ENCODE assay signal across 34 cellular contexts in the genomic region with DNA sequence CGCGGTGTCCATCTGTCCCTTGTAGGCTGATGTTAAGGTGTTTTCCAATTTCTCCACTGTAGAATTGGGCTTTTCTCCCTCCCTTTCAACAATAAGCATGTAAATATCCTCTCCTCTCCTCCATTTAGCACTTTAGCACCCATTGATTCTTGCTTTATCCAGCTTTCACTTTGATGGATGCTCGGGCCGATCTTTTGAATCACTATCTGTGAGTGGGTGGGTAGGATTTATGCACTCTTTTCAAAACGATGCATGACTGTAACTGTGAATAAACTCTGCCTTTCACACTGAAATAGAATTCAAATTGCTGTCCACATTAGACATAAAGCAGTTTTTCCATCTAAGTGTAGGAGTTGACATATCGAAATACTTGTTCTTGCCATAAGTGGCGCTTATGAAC.
"Had no signal": no experiment of that assay in that cellular context is flagged by ENCODE, and none has a peak within 500 bp of the region (broad histone marks: within the 10 kb centered on the region; RNA-seq: fewer than 3 reads in every experiment).

No MANE protein-coding gene starts in this region.

- H3K36me3 Mint-ChIP-seq: activated naive CD4-positive, alpha-beta T cell treated with anti-CD3 and anti-CD28 coated beads, Interleukin-2, amount 50 U/mL, for 24 hours; activated naive CD8-positive, alpha-beta T cell treated with anti-CD3 and anti-CD28 coated beads for 36 hours had no signal

- H3K27ac ChIP-seq: adrenal gland, ascending aorta, brain microvascular endothelial cell, coronary artery, esophagus muscularis mucosa, gastroesophageal sphincter, WERI-Rb-1 had no signal

- H3K27me3 Mint-ChIP-seq: activated naive CD4-positive, alpha-beta T cell treated with anti-CD3 and anti-CD28 coated beads, Interleukin-2, amount 50 U/mL, for 24 hours had no signal

- H3K4me3 Mint-ChIP-seq: activated B cell treated with CpG ODN at 0.5 μM for 24 hours; activated CD8-positive, alpha-beta T cell treated with anti-CD3 and anti-CD28 coated beads for 36 hours; activated naive CD4-positive, alpha-beta T cell treated with anti-CD3 and anti-CD28 coated beads for 36 hours; activated naive CD4-positive, alpha-beta T cell treated with anti-CD3 and anti-CD28 coated beads, Interleukin-2, amount 50 U/mL, for 24 hours; activated naive CD8-positive, alpha-beta T cell treated with anti-CD3 and anti-CD28 coated beads for 36 hours; activated naive CD8-positive, alpha-beta T cell treated with anti-CD3 and anti-CD28 coated beads, Interleukin-2, amount 50 U/mL, for 24 hours; activated T-helper 1 cell treated with anti-CD3 and anti-CD28 coated beads, Interleukin-12 subunit alpha, Interleukin-12 subunit beta, Interleukin-2, Interleukin-4 antibody, amounts not matched to agents 30 ng/mL and 10 ng/mL and 1 ng/mL, durations not matched to agents 14 hours and 24 hours and 36 hours; central memory CD8-positive, alpha-beta T cell; effector memory CD8-positive, alpha-beta T cell; T-helper 17 cell; T-helper 2 cell treated with Interferon-gamma antibody and Interleukin-4, amounts not matched to agents 5 μg/mL and 100 μg/mL, for 36 hours had no signal

- H3K9me3 Mint-ChIP-seq: activated CD8-positive, alpha-beta T cell treated with anti-CD3 and anti-CD28 coated beads for 36 hours; activated naive CD4-positive, alpha-beta T cell treated with anti-CD3 and anti-CD28 coated beads for 36 hours; activated naive CD4-positive, alpha-beta T cell treated with anti-CD3 and anti-CD28 coated beads, Interleukin-2, amount 50 U/mL, for 24 hours; activated naive CD8-positive, alpha-beta T cell treated with anti-CD3 and anti-CD28 coated beads for 36 hours; activated naive CD8-positive, alpha-beta T cell treated with anti-CD3 and anti-CD28 coated beads, Interleukin-2, amount 50 U/mL, for 24 hours; activated T-helper 1 cell treated with anti-CD3 and anti-CD28 coated beads, Interleukin-12 subunit alpha, Interleukin-12 subunit beta, Interleukin-2, Interleukin-4 antibody, amounts not matched to agents 30 ng/mL and 10 ng/mL and 1 ng/mL, durations not matched to agents 14 hours and 24 hours and 36 hours; activated T-helper 2 cell treated with anti-CD3 and anti-CD28 coated beads, Interferon-gamma antibody, Interleukin-2, Interleukin-4, amounts not matched to agents 10 μg/mL and 5 μg/mL and 100 μg/mL, durations not matched to agents 14 hours and 24 hours and 36 hours; central memory CD8-positive, alpha-beta T cell; effector memory CD8-positive, alpha-beta T cell; T-helper 2 cell treated with Interferon-gamma antibody and Interleukin-4, amounts not matched to agents 5 μg/mL and 100 μg/mL, for 36 hours had no signal

- H3K4me1 Mint-ChIP-seq: activated naive CD4-positive, alpha-beta T cell treated with anti-CD3 and anti-CD28 coated beads, Interleukin-2, amount 50 U/mL, for 24 hours; activated naive CD8-positive, alpha-beta T cell treated with anti-CD3 and anti-CD28 coated beads, Interleukin-2, amount 50 U/mL, for 24 hours; central memory CD8-positive, alpha-beta T cell had no signal

- H3K4me1 ChIP-seq: adrenal gland, ascending aorta had no signal

- H3K4me3 ChIP-seq: adrenal gland, ascending aorta, coronary artery, esophagus muscularis mucosa, gastroesophageal sphincter had no signal

- ATAC-seq: activated CD4-positive, CD25-positive, alpha-beta regulatory T cell treated with anti-CD3 and anti-CD28 coated beads, Interleukin-2, amount 50 U/mL, for 24 hours; activated CD8-positive, alpha-beta T cell treated with anti-CD3 and anti-CD28 coated beads for 36 hours; activated naive CD8-positive, alpha-beta T cell treated with anti-CD3 and anti-CD28 coated beads, Interleukin-2, amount 50 U/mL, for 24 hours; effector memory CD8-positive, alpha-beta T cell; gastroesophageal sphincter; T-helper 17 cell had no signal

- H3K36me3 ChIP-seq: adrenal gland, WERI-Rb-1 had no signal

- H3K27me3 ChIP-seq: adrenal gland, ascending aorta, brain microvascular endothelial cell, esophagus muscularis mucosa, gastroesophageal sphincter had no signal

- DNase-seq: activated B cell treated with CpG ODN at 0.5 μM for 24 hours; activated CD4-positive, alpha-beta T cell treated with anti-CD3 and anti-CD28 coated beads for 48 hours; activated CD4-positive, alpha-beta T cell treated with anti-CD3 and anti-CD28 coated beads, Interleukin-2, amount 50 U/mL, for 1 hour; activated CD4-positive, alpha-beta T cell treated with anti-CD3 and anti-CD28 coated beads, Interleukin-2, amount 50 U/mL, for 48 hours; activated CD8-positive, alpha-beta memory T cell treated with anti-CD3 and anti-CD28 coated beads for 24 hours; activated CD8-positive, alpha-beta memory T cell treated with anti-CD3 and anti-CD28 coated beads, Interleukin-2, amount 50 U/mL, for 4 hours; activated CD8-positive, alpha-beta T cell treated with anti-CD3 and anti-CD28 coated beads for 36 hours; activated effector memory CD4-positive, alpha-beta T cell treated with anti-CD3 and anti-CD28 coated beads, Interleukin-2, amount 50 U/mL, for 16 hours; activated naive CD4-positive, alpha-beta T cell treated with anti-CD3 and anti-CD28 coated beads for 36 hours; activated naive CD8-positive, alpha-beta T cell treated with anti-CD3 and anti-CD28 coated beads for 36 hours; activated naive CD8-positive, alpha-beta T cell treated with anti-CD3 and anti-CD28 coated beads, Interleukin-2, amount 50 U/mL, for 24 hours; activated T-cell treated with anti-CD3 and anti-CD28 coated beads, Interleukin-2, amount 50 U/mL, for 1 hour; activated T-cell treated with anti-CD3 and anti-CD28 coated beads, Interleukin-2, amount 50 U/mL, for 48 hours; adrenal gland; brain microvascular endothelial cell; dermis blood vessel endothelial cell; effector CD4-positive, alpha-beta T cell; effector memory CD8-positive, alpha-beta T cell; erythroblast; foreskin melanocyte; T-helper 1 cell; T-helper 17 cell; T1000; WERI-Rb-1 had no signal

- H3K27ac Mint-ChIP-seq: activated B cell treated with CpG ODN at 0.5 μM for 24 hours; activated CD8-positive, alpha-beta T cell treated with anti-CD3 and anti-CD28 coated beads for 36 hours; activated naive CD4-positive, alpha-beta T cell treated with anti-CD3 and anti-CD28 coated beads for 36 hours; activated naive CD4-positive, alpha-beta T cell treated with anti-CD3 and anti-CD28 coated beads, Interleukin-2, amount 50 U/mL, for 24 hours; activated naive CD8-positive, alpha-beta T cell treated with anti-CD3 and anti-CD28 coated beads for 36 hours; activated naive CD8-positive, alpha-beta T cell treated with anti-CD3 and anti-CD28 coated beads, Interleukin-2, amount 50 U/mL, for 24 hours; activated T-helper 1 cell treated with anti-CD3 and anti-CD28 coated beads, Interleukin-12 subunit alpha, Interleukin-12 subunit beta, Interleukin-2, Interleukin-4 antibody, amounts not matched to agents 30 ng/mL and 10 ng/mL and 1 ng/mL, durations not matched to agents 14 hours and 24 hours and 36 hours; activated T-helper 2 cell treated with anti-CD3 and anti-CD28 coated beads, Interferon-gamma antibody, Interleukin-2, Interleukin-4, amounts not matched to agents 10 μg/mL and 5 μg/mL and 100 μg/mL, durations not matched to agents 14 hours and 24 hours and 36 hours; effector memory CD8-positive, alpha-beta T cell; T-helper 17 cell; T-helper 2 cell treated with Interferon-gamma antibody and Interleukin-4, amounts not matched to agents 5 μg/mL and 100 μg/mL, for 36 hours had no signal
